Comparison of ENCODE assay signal across 15 cellular contexts in the genomic region with DNA sequence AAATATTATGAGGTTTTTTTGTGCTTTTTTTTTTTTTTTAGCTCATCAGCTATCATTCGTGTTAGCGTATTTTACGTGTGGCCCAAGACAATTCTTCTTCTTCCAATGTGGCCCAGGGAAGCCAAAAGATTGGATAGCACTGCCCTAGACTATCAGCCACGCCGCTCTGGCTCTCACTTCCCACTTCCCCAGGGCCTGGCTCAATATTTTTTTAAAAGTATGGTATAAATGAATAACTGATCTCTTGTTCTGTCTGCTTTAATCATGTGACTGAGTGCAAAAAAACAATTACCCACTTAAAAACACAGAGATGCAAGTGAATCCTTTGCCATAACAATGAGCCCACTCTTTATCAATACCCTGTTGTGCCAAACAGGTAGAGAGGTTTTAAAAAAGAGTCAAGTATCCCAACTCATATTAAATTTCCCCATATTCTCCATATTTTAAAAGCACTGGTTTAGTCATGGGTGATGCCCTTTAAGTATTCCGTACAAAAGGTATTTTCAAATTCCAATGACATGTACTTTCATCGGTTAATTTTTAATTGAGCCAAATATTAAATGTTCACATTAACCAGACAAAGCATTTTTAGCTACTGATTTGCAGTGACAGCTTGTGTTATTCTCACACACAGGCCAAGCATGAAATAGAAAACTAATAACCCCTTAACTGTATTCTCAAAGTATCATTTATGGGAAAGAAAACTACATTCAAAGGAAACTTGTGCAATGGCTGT. TPM values are rescaled to one million over a fixed set of nuclear protein-coding genes. Genes with fewer than 3 reads are reported as not detected.
DNase-seq lines count a peak whose midpoint lies in the region; ATAC-seq, FAIRE-seq and TF ChIP-seq lines count a peak whose summit lies in the region.
"Had no signal": no experiment of that assay in that cellular context is flagged by ENCODE, and none has a peak within 500 bp of the region (broad histone marks: within the 10 kb centered on the region; RNA-seq: fewer than 3 reads in every experiment).

No MANE protein-coding gene starts in this region.

- peaks cover 100% of the 10 kb centered on the region for H3K79me2 ChIP-seq in OCI-LY1 (ENCODE audit: insufficient read depth, low read length)

- H3K9ac ChIP-seq in OCI-LY1 (ENCODE audit: low read length) (peak overlapping the region; percentile 37; the same call in 1 of the 2 replicates), kidney (ENCODE audit: low read length in 2 of 2) (no peak overlapping the region)

- no peaks in the 10 kb centered on the region for H3F3A ChIP-seq in OCI-LY1 (ENCODE audit: insufficient read depth, low read length)

- H3K4me3 ChIP-seq in OCI-LY1 (ENCODE audit: low read depth, low read length, poor library complexity, severe bottlenecking) (peak overlapping the region; percentile 46), kidney (ENCODE audit: low read length in 2 of 2) (peak overlapping the region; percentile 12 to 14)
- H3K4me3 ChIP-seq: K562, lung, tibial artery had no signal

- peaks cover 96% of the 10 kb centered on the region for H3K4me1 Mint-ChIP-seq in activated naive CD4-positive, alpha-beta T cell treated with anti-CD3 and anti-CD28 coated beads, Interleukin-2, amount 50 U/mL, for 24 hours
- H3K4me1 Mint-ChIP-seq in stimulated activated naive B cell treated with anti-CD40 and anti-IgM and Interleukin-4, amounts not matched to agents 10 μg/mL and 1 μg/mL and 100 μg/mL, for 72 hours: peaks cover 59 to 95% of the 10 kb centered on the region in 2 donors
- H3K4me1 Mint-ChIP-seq in activated naive CD4-positive, alpha-beta T cell treated with anti-CD3 and anti-CD28 coated beads, Interleukin-2, amount 10 ng/mL, durations not matched to agents 7 days and 5 days: peaks cover 86% of the 10 kb centered on the region

- no peaks in the 10 kb centered on the region for H3K27me3 Mint-ChIP-seq in activated naive CD4-positive, alpha-beta T cell treated with anti-CD3 and anti-CD28 coated beads, Interleukin-2, amount 50 U/mL, for 24 hours
- no peaks in the 10 kb centered on the region for H3K27me3 Mint-ChIP-seq in stimulated activated naive B cell treated with anti-CD40 and anti-IgM and Interleukin-4, amounts not matched to agents 10 μg/mL and 1 μg/mL and 100 μg/mL, for 72 hours
- H3K27me3 Mint-ChIP-seq in activated naive CD4-positive, alpha-beta T cell treated with anti-CD3 and anti-CD28 coated beads, Interleukin-2, amount 10 ng/mL, durations not matched to agents 7 days and 5 days: no peaks in the 10 kb centered on the region

- no peak overlapping the region for H3K4me3 Mint-ChIP-seq in activated naive CD4-positive, alpha-beta T cell treated with anti-CD3 and anti-CD28 coated beads, Interleukin-2, amount 50 U/mL, for 24 hours
- peak overlapping the region; percentile 43 to 55 for H3K4me3 Mint-ChIP-seq in stimulated activated naive B cell treated with anti-CD40 and anti-IgM and Interleukin-4, amounts not matched to agents 10 μg/mL and 1 μg/mL and 100 μg/mL, for 72 hours
- no peak overlapping the region for H3K4me3 Mint-ChIP-seq in activated naive CD4-positive, alpha-beta T cell treated with anti-CD3 and anti-CD28 coated beads, Interleukin-2, amount 10 ng/mL, durations not matched to agents 7 days and 5 days

- H3K36me3 ChIP-seq in OCI-LY1 (ENCODE audit: insufficient read depth, low read length) (peaks cover 97% of the 10 kb centered on the region), kidney (ENCODE audit: control insufficient read depth in 1 of 2, insufficient read depth in 2 of 2, low read length in 2 of 2) (no peaks in the 10 kb centered on the region)
- H3K36me3 ChIP-seq: tibial artery had no signal

- H3K9me3 ChIP-seq in OCI-LY1 (ENCODE audit: low read length) (no peaks in the 10 kb centered on the region), kidney (ENCODE audit: control insufficient read depth in 1 of 2, low read length in 2 of 2) (no peaks in the 10 kb centered on the region)
- H3K9me3 ChIP-seq: tibial artery had no signal

- H3K36me3 Mint-ChIP-seq in activated naive CD4-positive, alpha-beta T cell treated with anti-CD3 and anti-CD28 coated beads, Interleukin-2, amount 50 U/mL, for 24 hours: peaks cover 22% of the 10 kb centered on the region
- peaks cover 43 to 59% of the 10 kb centered on the region in 2 donors for H3K36me3 Mint-ChIP-seq in stimulated activated naive B cell treated with anti-CD40 and anti-IgM and Interleukin-4, amounts not matched to agents 10 μg/mL and 1 μg/mL and 100 μg/mL, for 72 hours
- H3K36me3 Mint-ChIP-seq in activated naive CD4-positive, alpha-beta T cell treated with anti-CD3 and anti-CD28 coated beads, Interleukin-2, amount 10 ng/mL, durations not matched to agents 7 days and 5 days: peaks cover 70% of the 10 kb centered on the region

- CTCF ChIA-PET in activated naive CD4-positive, alpha-beta T cell treated with anti-CD3 and anti-CD28 coated beads, Interleukin-2, amount 10 ng/mL, durations not matched to agents 7 days and 5 days (lab: Charles Lee): interaction anchor here (0.6 to 3.1 kb wide), 4 partner anchors 11 to 291 kb away, joined by 3 to 21 read pairs (median 4); no protein-coding TSS in a partner anchor

- peak; percentile 83 for FAIRE-seq in kidney (lab: Jason Lieb, UNC)
- FAIRE-seq: K562 had no signal

- H3K9me2 ChIP-seq in OCI-LY1 (ENCODE audit: low read depth, low read length): no peaks in the 10 kb centered on the region

- H3K4me2 ChIP-seq in OCI-LY1 (ENCODE audit: low read length): peak overlapping the region; percentile 62

- TF ChIP-seq CTCF in OCI-LY1 (IDR thresholded peaks at IDR 0.05; ENCODE audit: low read length) (no peak), kidney (IDR thresholded peaks at IDR 0.05; ENCODE audit: borderline replicate concordance, extremely low read depth, insufficient read depth) (no peak)

- DNase-seq in activated naive CD4-positive, alpha-beta T cell treated with anti-CD3 and anti-CD28 coated beads, Interleukin-2, amount 50 U/mL, for 16 hours: no peak
- no peak for DNase-seq in kidney
- DNase-seq in stimulated activated naive B cell treated with anti-CD40 and anti-IgM and Interleukin-4, amounts not matched to agents 10 μg/mL and 1 μg/mL and 100 μg/mL, for 72 hours: no peak
- DNase-seq in retina: no peak
- no peak for DNase-seq in NCI-H1436 (lab: John Stamatoyannopoulos, UW)
- no peak for DNase-seq in activated naive CD4-positive, alpha-beta T cell treated with anti-CD3 and anti-CD28 coated beads, Interleukin-2, amount 10 ng/mL, durations not matched to agents 7 days and 5 days
- DNase-seq: dermis blood vessel endothelial cell, NCI-H1436 treated with DMSO at 0.1 percent for 48 hours, occipital lobe, SHP77 treated with DMSO at 0.1 percent for 48 hours, tibial artery had no signal

- H3K9me3 Mint-ChIP-seq in activated naive CD4-positive, alpha-beta T cell treated with anti-CD3 and anti-CD28 coated beads, Interleukin-2, amount 50 U/mL, for 24 hours: no peaks in the 10 kb centered on the region
- H3K9me3 Mint-ChIP-seq in stimulated activated naive B cell treated with anti-CD40 and anti-IgM and Interleukin-4, amounts not matched to agents 10 μg/mL and 1 μg/mL and 100 μg/mL, for 72 hours: peaks cover 0 to 3% of the 10 kb centered on the region in 2 donors
- H3K9me3 Mint-ChIP-seq in activated naive CD4-positive, alpha-beta T cell treated with anti-CD3 and anti-CD28 coated beads, Interleukin-2, amount 10 ng/mL, durations not matched to agents 7 days and 5 days: no peaks in the 10 kb centered on the region

- intact Hi-C loops in kidney (cut with DNase I): no loop called here

- H3K4me1 ChIP-seq in OCI-LY1 (ENCODE audit: insufficient read depth, low read length, severe bottlenecking) (peaks cover 100% of the 10 kb centered on the region), kidney (ENCODE audit: control insufficient read depth in 1 of 2, insufficient read depth in 1 of 2, low read depth in 1 of 2, low read length in 2 of 2) (peaks cover 26 to 44% of the 10 kb centered on the region in 2 donors)

- H3K27ac ChIP-seq in OCI-LY1 (ENCODE audit: low read depth, low read length, poor library complexity, severe bottlenecking) (peak overlapping the region; percentile 15), kidney (ENCODE audit: low read depth in 2 of 2, low read length in 2 of 2) (peak overlapping the region; percentile 68 to 73)

- H2AFZ ChIP-seq in OCI-LY1 (ENCODE audit: low read length): no peak overlapping the region

- no peaks in the 10 kb centered on the region for H4K20me1 ChIP-seq in OCI-LY1 (ENCODE audit: insufficient read depth, low read length)

- no peaks in the 10 kb centered on the region for H3K27me3 ChIP-seq in OCI-LY1 (ENCODE audit: insufficient read depth, low read length)
- H3K27me3 ChIP-seq: tibial artery had no signal

- no peak for ATAC-seq in stimulated activated naive B cell treated with anti-CD40 and anti-IgM and Interleukin-4, amounts not matched to agents 10 μg/mL and 1 μg/mL and 100 μg/mL, for 72 hours (replicated peaks)
- ATAC-seq: K562 had no signal

- H3K27ac Mint-ChIP-seq in activated naive CD4-positive, alpha-beta T cell treated with anti-CD3 and anti-CD28 coated beads, Interleukin-2, amount 50 U/mL, for 24 hours: peak overlapping the region; percentile 91
- peak overlapping the region; percentile 79 for H3K27ac Mint-ChIP-seq in stimulated activated naive B cell treated with anti-CD40 and anti-IgM and Interleukin-4, amounts not matched to agents 10 μg/mL and 1 μg/mL and 100 μg/mL, for 72 hours
- H3K27ac Mint-ChIP-seq in activated naive CD4-positive, alpha-beta T cell treated with anti-CD3 and anti-CD28 coated beads, Interleukin-2, amount 10 ng/mL, durations not matched to agents 7 days and 5 days: no peak overlapping the region

RNA-seq across cellular contexts. Expression of a gene that starts 12.6 kb away (rescaled TPM):
- total RNA-seq in kidney: 39.2 TPM
- 6.0 TPM for polyA plus RNA-seq in kidney (ENCODE audit: insufficient read depth, low read depth, low replicate concordance)

Comparison
In these comparisons a context has a peak if more than half of its experiments do, and no peak if none do; other contexts are left out.
1. H3K4me3 Mint-ChIP-seq: peak in stimulated activated naive B cell treated with anti-CD40 and anti-IgM and Interleukin-4, amounts not matched to agents 10 μg/mL and 1 μg/mL and 100 μg/mL, for 72 hours (2 of 2); none in activated naive CD4-positive, alpha-beta T cell treated with anti-CD3 and anti-CD28 coated beads, Interleukin-2, amount 50 U/mL, for 24 hours (single experiment) and activated naive CD4-positive, alpha-beta T cell treated with anti-CD3 and anti-CD28 coated beads, Interleukin-2, amount 10 ng/mL, durations not matched to agents 7 days and 5 days (single experiment).